Comparison of ENCODE assay signal across 17 cellular contexts in genomic region chr2:109487237-109487869, GRCh38.
DNase-seq lines count a peak whose midpoint lies in the region; ATAC-seq lines count a peak whose summit lies in the region.
"Had no signal": no experiment of that assay in that cellular context is flagged by ENCODE, and none has a peak within 500 bp of the region (broad histone marks: within the 10 kb centered on the region; RNA-seq: fewer than 3 reads in every experiment).

No MANE protein-coding gene starts in this region.

- H3K4me3 Mint-ChIP-seq in activated T-cell treated with anti-CD3 and anti-CD28 coated beads, Interleukin-2, amount 50 U/mL, for 72 hours: no peak overlapping the region
- H3K4me3 Mint-ChIP-seq: activated CD8-positive, alpha-beta T cell treated with anti-CD3 and anti-CD28 coated beads, Interleukin-2, amount 10 ng/mL, durations not matched to agents 7 days and 5 days; activated naive CD4-positive, alpha-beta T cell treated with anti-CD3 and anti-CD28 coated beads, Interleukin-2, amount 10 ng/mL, durations not matched to agents 7 days and 5 days; dendritic cell treated with granulocyte-macrophage colony-stimulating factor and Interleukin-4, amounts not matched to agents 40 ng/mL and 50 ng/mL, for 4 days; natural killer cell had no signal

- H3K4me1 ChIP-seq in skeletal muscle satellite cell (ENCODE audit: control insufficient read depth, insufficient read depth, low read length): peaks cover 15% of the 10 kb centered on the region
- H3K4me1 ChIP-seq: Peyer's patch had no signal

- peak overlapping the region; percentile 46 for H3K9ac ChIP-seq in skeletal muscle satellite cell (ENCODE audit: low read depth, low read length)

- no peaks in the 10 kb centered on the region for H3K9me3 Mint-ChIP-seq in activated T-cell treated with anti-CD3 and anti-CD28 coated beads, Interleukin-2, amount 50 U/mL, for 72 hours
- H3K9me3 Mint-ChIP-seq: activated naive CD4-positive, alpha-beta T cell treated with anti-CD3 and anti-CD28 coated beads, Interleukin-2, amount 10 ng/mL, durations not matched to agents 7 days and 5 days; dendritic cell treated with granulocyte-macrophage colony-stimulating factor and Interleukin-4, amounts not matched to agents 40 ng/mL and 50 ng/mL, for 4 days; natural killer cell had no signal

- no peaks in the 10 kb centered on the region for H3K9me3 ChIP-seq in skeletal muscle satellite cell (replicated peaks; ENCODE audit: low read length)
- H3K9me3 ChIP-seq: gastrocnemius medialis, Peyer's patch had no signal

- DNase-seq in ELR (ENCODE audit: low read depth): peak; percentile 97
- DNase-seq in amniotic stem cell (lab: John Stamatoyannopoulos, UW): peak; percentile 69
- peak; percentile 82 for DNase-seq in glomerular visceral epithelial cell (ENCODE audit: extremely low spot score)
- DNase-seq in NCI-H1092 (lab: John Stamatoyannopoulos, UW): no peak
- DNase-seq in activated gamma-delta T cell (lab: John Stamatoyannopoulos, UW): no peak
- DNase-seq in activated T-cell treated with anti-CD3 and anti-CD28 coated beads, Interleukin-2, amount 50 U/mL, for 72 hours: no peak
- DNase-seq: activated CD8-positive, alpha-beta T cell treated with anti-CD3 and anti-CD28 coated beads, Interleukin-2, amount 10 ng/mL, durations not matched to agents 7 days and 5 days; activated naive CD4-positive, alpha-beta T cell treated with anti-CD3 and anti-CD28 coated beads, Interleukin-2, amount 10 ng/mL, durations not matched to agents 7 days and 5 days; gastrocnemius medialis; natural killer cell; NCI-H1436 treated with DMSO at 0.1 percent for 48 hours; NCI-H526; Peyer's patch; small intestine had no signal

- no peaks in the 10 kb centered on the region for H3K27me3 ChIP-seq in skeletal muscle satellite cell (ENCODE audit: control insufficient read depth, insufficient read depth, low read length)
- H3K27me3 ChIP-seq: gastrocnemius medialis, Peyer's patch had no signal

- peaks cover 24% of the 10 kb centered on the region for H3K36me3 ChIP-seq in skeletal muscle satellite cell (ENCODE audit: insufficient read depth, low read length)
- H3K36me3 ChIP-seq: gastrocnemius medialis, Peyer's patch had no signal

- H3K27me3 Mint-ChIP-seq in activated T-cell treated with anti-CD3 and anti-CD28 coated beads, Interleukin-2, amount 50 U/mL, for 72 hours (ENCODE audit: low read depth): no peaks in the 10 kb centered on the region

- H3K27ac Mint-ChIP-seq in activated T-cell treated with anti-CD3 and anti-CD28 coated beads, Interleukin-2, amount 50 U/mL, for 72 hours: no peak overlapping the region
- H3K27ac Mint-ChIP-seq: activated CD8-positive, alpha-beta T cell treated with anti-CD3 and anti-CD28 coated beads, Interleukin-2, amount 10 ng/mL, durations not matched to agents 7 days and 5 days; activated naive CD4-positive, alpha-beta T cell treated with anti-CD3 and anti-CD28 coated beads, Interleukin-2, amount 10 ng/mL, durations not matched to agents 7 days and 5 days; dendritic cell treated with granulocyte-macrophage colony-stimulating factor and Interleukin-4, amounts not matched to agents 40 ng/mL and 50 ng/mL, for 4 days; natural killer cell had no signal

- H3K4me2 ChIP-seq in skeletal muscle satellite cell (ENCODE audit: low read length): no peak overlapping the region

- H3K4me1 Mint-ChIP-seq in activated T-cell treated with anti-CD3 and anti-CD28 coated beads, Interleukin-2, amount 50 U/mL, for 72 hours (ENCODE audit: low read depth): no peaks in the 10 kb centered on the region
- H3K4me1 Mint-ChIP-seq: activated naive CD4-positive, alpha-beta T cell treated with anti-CD3 and anti-CD28 coated beads, Interleukin-2, amount 10 ng/mL, durations not matched to agents 7 days and 5 days; natural killer cell had no signal

- no peak for ATAC-seq in GM21367 (IDR thresholded peaks at IDR 0.05; ENCODE audit: unreplicated experiment)
- no peak for ATAC-seq in activated T-cell treated with anti-CD3 and anti-CD28 coated beads, Interleukin-2, amount 50 U/mL, for 72 hours (replicated peaks in 1 of 2)
- ATAC-seq: activated CD8-positive, alpha-beta T cell treated with anti-CD3 and anti-CD28 coated beads, Interleukin-2, amount 10 ng/mL, durations not matched to agents 7 days and 5 days; gastrocnemius medialis; natural killer cell had no signal

- H3K36me3 Mint-ChIP-seq in activated T-cell treated with anti-CD3 and anti-CD28 coated beads, Interleukin-2, amount 50 U/mL, for 72 hours (ENCODE audit: insufficient read depth in 2 of 2): no peaks in the 10 kb centered on the region
- H3K36me3 Mint-ChIP-seq: activated naive CD4-positive, alpha-beta T cell treated with anti-CD3 and anti-CD28 coated beads, Interleukin-2, amount 10 ng/mL, durations not matched to agents 7 days and 5 days; natural killer cell had no signal

- H3K4me3 ChIP-seq in skeletal muscle satellite cell (ENCODE audit: low read length): no peak overlapping the region
- H3K4me3 ChIP-seq: gastrocnemius medialis, Peyer's patch had no signal

Comparison
In these comparisons a context has a peak if more than half of its experiments do, and no peak if none do; other contexts are left out.
1. DNase-seq: peak in ELR (single experiment), amniotic stem cell (single experiment) and glomerular visceral epithelial cell (single experiment); none in NCI-H1092 (single experiment), activated gamma-delta T cell (single experiment) and activated T-cell treated with anti-CD3 and anti-CD28 coated beads, Interleukin-2, amount 50 U/mL, for 72 hours (0 of 2).